Comparison of ENCODE assay signal across 14 cellular contexts in the genomic region with DNA sequence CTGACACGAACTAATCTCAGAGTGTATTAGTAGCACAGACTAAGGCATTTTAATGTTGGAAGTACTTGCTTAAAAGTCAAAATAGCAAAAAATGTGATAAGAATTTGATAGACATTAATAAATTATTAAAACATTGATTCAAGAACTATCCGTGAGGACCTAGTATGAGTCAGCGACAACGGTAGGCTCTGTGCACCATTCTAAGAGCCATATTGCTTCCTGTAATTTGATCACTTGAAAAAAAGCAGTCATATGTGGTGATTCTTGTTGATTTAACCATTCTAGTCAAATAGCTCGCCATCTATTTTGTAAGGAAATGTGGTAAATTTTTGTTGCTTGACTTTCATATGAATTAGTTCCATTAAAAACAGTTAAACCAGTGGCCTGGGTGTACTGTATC.
A peak's percentile ranks its signal among the peaks of the same experiment; 100 is the strongest.
DNase-seq lines count a peak whose midpoint lies in the region; TF ChIP-seq lines count a peak whose summit lies in the region.
"Had no signal": no experiment of that assay in that cellular context is flagged by ENCODE, and none has a peak within 500 bp of the region (broad histone marks: within the 10 kb centered on the region; RNA-seq: fewer than 3 reads in every experiment).

No MANE protein-coding gene starts in this region.

- DNase-seq in NCI-H2107 treated with DMSO at 0.1 percent for 48 hours (lab: John Stamatoyannopoulos, UW; ENCODE audit: unreplicated experiment) (peak; percentile 12), NCI-H2107 (lab: John Stamatoyannopoulos, UW) (no peak), H4 (ENCODE audit: low spot score) (peak; percentile 4), NCI-H524 treated with DMSO at 0.1 percent for 48 hours (lab: John Stamatoyannopoulos, UW) (peak; percentile 74), choroid plexus epithelial cell (ENCODE audit: low read depth) (peak; percentile 0), NCI-H446 treated with DMSO at 0.1 percent for 48 hours (lab: John Stamatoyannopoulos, UW) (no peak), RPMI8226 (no peak)
- DNase-seq in stimulated activated CD4-positive, alpha-beta T cell treated with anti-CD3 and anti-CD28 coated beads, Interleukin-2, amount 100 ng/mL, for 24 hours: no peak
- DNase-seq: COR-L47, H9, IMR-90, Kasumi-1, NCI-H187, NCI-H2227 treated with DMSO at 0.1 percent for 48 hours had no signal

- TF ChIP-seq CTCF in choroid plexus epithelial cell (conservative IDR thresholded peaks at IDR 0.05; ENCODE audit: low read depth, low read length): no peak

- no peak overlapping the region for H3K4me3 ChIP-seq in choroid plexus epithelial cell (ENCODE audit: low read depth, low read length)

Comparison
In these comparisons a context has a peak if more than half of its experiments do, and no peak if none do; other contexts are left out.
1. DNase-seq: peak in NCI-H2107 treated with DMSO at 0.1 percent for 48 hours (single experiment), H4 (single experiment), NCI-H524 treated with DMSO at 0.1 percent for 48 hours (single experiment) and choroid plexus epithelial cell (single experiment); none in NCI-H2107 (single experiment), NCI-H446 treated with DMSO at 0.1 percent for 48 hours (single experiment), stimulated activated CD4-positive, alpha-beta T cell treated with anti-CD3 and anti-CD28 coated beads, Interleukin-2, amount 100 ng/mL, for 24 hours (0 of 2) and RPMI8226 (single experiment).